15 cellular contexts compared by ENCODE assay signal in the genomic region with DNA sequence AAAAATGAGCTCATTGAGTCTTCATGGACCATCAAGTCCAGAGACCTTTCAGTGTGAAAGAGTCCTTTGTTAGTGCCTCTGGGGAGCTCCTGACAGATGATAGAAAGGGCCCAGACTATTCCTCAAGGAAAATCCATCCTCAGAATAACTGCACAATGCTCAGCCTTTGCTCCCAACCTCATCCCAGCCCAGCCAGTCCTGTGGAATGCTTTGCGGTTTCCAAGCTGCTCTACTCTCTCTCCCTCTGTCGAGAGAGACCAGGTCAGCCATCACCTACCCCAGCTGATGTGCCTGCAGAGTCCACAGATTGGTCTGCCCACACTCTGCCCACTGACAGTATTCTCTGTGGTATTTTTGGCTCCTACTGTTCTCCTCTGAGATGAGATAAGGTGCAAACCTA.
"Had no signal": no experiment of that assay in that cellular context is flagged by ENCODE, and none has a peak within 500 bp of the region (broad histone marks: within the 10 kb centered on the region; RNA-seq: fewer than 3 reads in every experiment).

No MANE protein-coding gene starts in this region.

- H3K9me3 ChIP-seq: breast epithelium, testis had no signal

- ATAC-seq: activated CD4-positive, alpha-beta T cell treated with anti-CD3 and anti-CD28 coated beads for 36 hours; activated T-cell treated with anti-CD3 and anti-CD28 coated beads, Interleukin-2, amount 50 U/mL, for 72 hours; left lung; stimulated activated naive CD8-positive, alpha-beta T cell treated with anti-CD3 and anti-CD28 coated beads, Interleukin-15, Interleukin-2, amounts not matched to agents 100 U/mL and 50 U/mL, for 24 hours had no signal

- H3K4me1 ChIP-seq: breast epithelium, esophagus muscularis mucosa, left lung, testis had no signal

- H3K27me3 ChIP-seq: breast epithelium, esophagus muscularis mucosa, left lung, testis had no signal

- H3K4me3 ChIP-seq: breast epithelium, esophagus muscularis mucosa, left lung, testis had no signal

- H3K36me3 ChIP-seq: breast epithelium, esophagus muscularis mucosa, left lung had no signal

- H3K27ac ChIP-seq: breast epithelium, esophagus muscularis mucosa, left lung, testis, VCaP had no signal

- DNase-seq: activated CD4-positive, alpha-beta memory T cell treated with anti-CD3 and anti-CD28 coated beads, Interleukin-2, amount 10 ng/mL, durations not matched to agents 7 days and 5 days; activated CD4-positive, alpha-beta T cell treated with anti-CD3 and anti-CD28 coated beads for 36 hours; activated gamma-delta T cell treated with Interleukin-2 at 50 U/mL for 16 hours; activated naive CD8-positive, alpha-beta T cell treated with anti-CD3 and anti-CD28 coated beads for 36 hours; activated T-cell treated with anti-CD3 and anti-CD28 coated beads, Interleukin-2, amount 50 U/mL, for 72 hours; foreskin fibroblast; head of caudate nucleus; stimulated activated CD4-positive, alpha-beta T cell treated with anti-CD3 and anti-CD28 coated beads, Interleukin-4, amount 100 ng/mL, for 1 hour; stimulated activated CD8-positive, alpha-beta memory T cell treated with anti-CD3 and anti-CD28 coated beads, Interleukin-4, amount 100 ng/mL, for 48 hours; stimulated activated naive CD8-positive, alpha-beta T cell treated with anti-CD3 and anti-CD28 coated beads, Interleukin-15, Interleukin-2, amounts not matched to agents 100 U/mL and 50 U/mL, for 24 hours; testis had no signal
